Comparison of ENCODE assay signal across 20 cellular contexts in genomic region chr14:55306938-55307589, GRCh38. TPM values are rescaled to one million over a fixed set of nuclear protein-coding genes. Genes with fewer than 3 reads are reported as not detected.
DNase-seq lines count a peak whose midpoint lies in the region; ATAC-seq, FAIRE-seq and TF ChIP-seq lines count a peak whose summit lies in the region.
"Had no signal": no experiment of that assay in that cellular context is flagged by ENCODE, and none has a peak within 500 bp of the region (broad histone marks: within the 10 kb centered on the region; RNA-seq: fewer than 3 reads in every experiment).

No MANE protein-coding gene starts in this region.

- no peak overlapping the region for H3K27ac ChIP-seq in PC-3 (ENCODE audit: low read length)
- H3K27ac ChIP-seq in right atrium auricular region, result peak overlapping the region; percentile 20 to 45
- H3K27ac ChIP-seq in stomach, result peak overlapping the region; percentile 15 to 77 (median 65)
- H3K27ac ChIP-seq: 22Rv1; BLaER1 treated with 17β-estradiol and CSF1 and Interleukin-3, amounts not matched to agents 10 nM and 100 nM had no signal

- BruUV-seq in PC-3 (replicated peaks; lab: Mats Ljungman, UMichigan), result no TSS peak

- ATAC-seq in PC-3, result peak; percentile 57
- no peak for ATAC-seq in GM19351 (IDR thresholded peaks at IDR 0.05; ENCODE audit: unreplicated experiment)
- ATAC-seq: T-cell had no signal

- H4K20me1 ChIP-seq in PC-3 (ENCODE audit: low read length), result 0 out of 2 replicates have a peak, but pooled peaks cover under 1% of the 10 kb centered on the region

- H3K4me1 ChIP-seq in PC-3 (ENCODE audit: insufficient read depth, low read length) (no peaks in the 10 kb centered on the region), right atrium auricular region (peaks cover 0 to 68% of the 10 kb centered on the region in 2 donors), stomach (peaks cover 16 to 97% (median 61%) of the 10 kb centered on the region in 4 donors)

- no peaks in the 10 kb centered on the region for H3K9me2 ChIP-seq in PC-3 (replicated peaks; ENCODE audit: low read length)

- no peak overlapping the region for H3K27ac Mint-ChIP-seq in glutamatergic neuron (ENCODE audit: unreplicated experiment)
- H3K27ac Mint-ChIP-seq: activated naive CD4-positive, alpha-beta T cell treated with anti-CD3 and anti-CD28 coated beads, Interleukin-2, amount 10 ng/mL, durations not matched to agents 7 days and 5 days; T-cell; type B pancreatic cell had no signal

- H3K36me3 ChIP-seq in PC-3 (ENCODE audit: low read depth, low read length), result peaks cover 18% of the 10 kb centered on the region
- H3K36me3 ChIP-seq in right atrium auricular region, result no peaks in the 10 kb centered on the region
- peaks cover 0 to under 1% (median 0%) of the 10 kb centered on the region in 4 donors for H3K36me3 ChIP-seq in stomach
- H3K36me3 ChIP-seq: MG63 had no signal

- no peaks in the 10 kb centered on the region for H3F3A ChIP-seq in PC-3 (ENCODE audit: low read length, unreplicated experiment)

- no peak for TF ChIP-seq EP300 in stomach (IDR thresholded peaks at IDR 0.05)

- H3K79me2 ChIP-seq in PC-3 (ENCODE audit: low read length), result peaks cover 48% of the 10 kb centered on the region

- CTCF ChIA-PET in PC-3 (lab: Charles Lee), result interaction anchor here (0.5 kb wide), 2 partner anchors 9 to 217 kb away, joined by 4 to 11 read pairs; no protein-coding TSS in a partner anchor

- H3K4me2 ChIP-seq in PC-3 (ENCODE audit: low read length), result no peak overlapping the region
- H3K4me2 ChIP-seq: BLaER1 treated with 17β-estradiol and CSF1 and Interleukin-3, amounts not matched to agents 10 nM and 100 nM had no signal

- H3K9me3 ChIP-seq in PC-3 (ENCODE audit: low read length) (0 out of 2 replicates have a peak, but pooled peaks cover 8% of the 10 kb centered on the region), right atrium auricular region (no peaks in the 10 kb centered on the region), stomach (peaks cover 0 to 3% (median 1%) of the 10 kb centered on the region in 4 donors)
- H3K9me3 ChIP-seq: MG63 had no signal

- no peak for FAIRE-seq in frontal cortex (lab: Jason Lieb, UNC)

- intact Hi-C loops in PC-3 (cut with micrococcal nuclease) (loop anchor here (2.0 kb wide), 1 partner anchor 26 kb away; no protein-coding TSS in a partner anchor), stomach (cut with DNase I; ENCODE audit: low total_unique reads) (no loop called here)

- peaks cover 11% of the 10 kb centered on the region for H3K36me3 Mint-ChIP-seq in glutamatergic neuron (ENCODE audit: unreplicated experiment)

- H3K4me3 ChIP-seq in PC-3 (ENCODE audit: low read length) (no peak overlapping the region), right atrium auricular region (no peak overlapping the region), stomach (no peak overlapping the region)
- H3K4me3 ChIP-seq: BLaER1 treated with 17β-estradiol and CSF1 and Interleukin-3, amounts not matched to agents 10 nM and 100 nM; MG63 had no signal

- TF ChIP-seq CTCF in PC-3 (conservative IDR thresholded peaks at IDR 0.05; ENCODE audit: low read depth, low read length) (no peak), right atrium auricular region (IDR thresholded peaks at IDR 0.05) (no peak), stomach (IDR thresholded peaks at IDR 0.05) (no peak), glutamatergic neuron (IDR thresholded peaks at IDR 0.05; ENCODE audit: partially characterized antibody, unreplicated experiment) (no peak)

- 27 to 45% (median 35%) methylated on average over 5 of the region's 5 CpGs for WGBS in stomach, 5 donors

- H3K27me3 Mint-ChIP-seq in glutamatergic neuron (ENCODE audit: unreplicated experiment), result no peaks in the 10 kb centered on the region
- H3K27me3 Mint-ChIP-seq: activated naive CD4-positive, alpha-beta T cell treated with anti-CD3 and anti-CD28 coated beads, Interleukin-2, amount 10 ng/mL, durations not matched to agents 7 days and 5 days; T-cell; type B pancreatic cell had no signal

- H3K9me3 Mint-ChIP-seq in glutamatergic neuron (ENCODE audit: unreplicated experiment), result peaks cover 2% of the 10 kb centered on the region

- H3K4me3 Mint-ChIP-seq in glutamatergic neuron (ENCODE audit: unreplicated experiment), result no peak overlapping the region
- H3K4me3 Mint-ChIP-seq: activated naive CD4-positive, alpha-beta T cell treated with anti-CD3 and anti-CD28 coated beads, Interleukin-2, amount 10 ng/mL, durations not matched to agents 7 days and 5 days; nephron; T-cell; type B pancreatic cell had no signal

- H3K27me3 ChIP-seq in PC-3 (ENCODE audit: low read length) (no peaks in the 10 kb centered on the region), right atrium auricular region (no peaks in the 10 kb centered on the region), stomach (no peaks in the 10 kb centered on the region)
- H3K27me3 ChIP-seq: BLaER1 treated with 17β-estradiol and CSF1 and Interleukin-3, amounts not matched to agents 10 nM and 100 nM; MG63 had no signal

- no peak overlapping the region for H3K9ac ChIP-seq in PC-3 (ENCODE audit: low read length)
- H3K9ac ChIP-seq: BLaER1 treated with 17β-estradiol and CSF1 and Interleukin-3, amounts not matched to agents 10 nM and 100 nM had no signal

- peaks cover 2% of the 10 kb centered on the region for H3K4me1 Mint-ChIP-seq in glutamatergic neuron (ENCODE audit: low read depth, unreplicated experiment)

- POLR2A ChIA-PET in PC-3 (lab: Charles Lee; ENCODE audit: unreplicated experiment), result interaction anchor here (0.6 kb wide), 1 partner anchor 1354 kb away, joined by 3 read pairs; no protein-coding TSS in a partner anchor

- no peak for TF ChIP-seq POLR2A in stomach (IDR thresholded peaks at IDR 0.05)

- DNase-seq in DMS153 (lab: John Stamatoyannopoulos, UW) (peak; percentile 32), DMS153 treated with DMSO at 0.1 percent for 48 hours (lab: John Stamatoyannopoulos, UW; ENCODE audit: unreplicated experiment) (no peak), PC-3 (no peak), right atrium auricular region (ENCODE audit: low spot score) (no peak), stomach (no peak), glutamatergic neuron (no peak), frontal cortex (ENCODE audit: low spot score in 2 of 2) (no peak)
- DNase-seq: activated CD4-positive, CD25-positive, alpha-beta regulatory T cell treated with anti-CD3 and anti-CD28 coated beads, Interleukin-2, amount 50 U/mL, for 72 hours; activated CD8-positive, alpha-beta memory T cell treated with anti-CD3 and anti-CD28 coated beads, Interleukin-2, amount 50 U/mL, for 4 hours; activated naive CD4-positive, alpha-beta T cell treated with anti-CD3 and anti-CD28 coated beads, Interleukin-2, amount 10 ng/mL, durations not matched to agents 7 days and 5 days; EL; MG63; NCI-H82; stimulated activated CD4-positive, alpha-beta T cell treated with anti-CD3 and anti-CD28 coated beads, Interleukin-4, amount 100 ng/mL, for 4 hours; T-cell had no signal

- H2AFZ ChIP-seq in PC-3 (ENCODE audit: low read length), result no peak overlapping the region

RNA-seq across cellular contexts. Expression of gene FBXO34, which starts 35.8 kb away (rescaled TPM):
- total RNA-seq in PC-3 (2014; rRNA removed) (33.6 and 35.9 TPM in 2 replicates), right atrium auricular region (10 to 100 TPM; 26.0 to 32.7 TPM), stomach (10 to 100 TPM; 18.7 to 55.0 (median 45.3) TPM), glutamatergic neuron (ENCODE audit: unreplicated experiment) (13.6 TPM), frontal cortex (45.7 TPM)
- polyA plus RNA-seq in stomach, result 10 to 100 TPM in 1 of 3 donors, 1 to 10 TPM in 2; 6.7 to 13.0 (median 9.5) TPM
